8 cellular contexts compared by ENCODE assay signal in the genomic region with DNA sequence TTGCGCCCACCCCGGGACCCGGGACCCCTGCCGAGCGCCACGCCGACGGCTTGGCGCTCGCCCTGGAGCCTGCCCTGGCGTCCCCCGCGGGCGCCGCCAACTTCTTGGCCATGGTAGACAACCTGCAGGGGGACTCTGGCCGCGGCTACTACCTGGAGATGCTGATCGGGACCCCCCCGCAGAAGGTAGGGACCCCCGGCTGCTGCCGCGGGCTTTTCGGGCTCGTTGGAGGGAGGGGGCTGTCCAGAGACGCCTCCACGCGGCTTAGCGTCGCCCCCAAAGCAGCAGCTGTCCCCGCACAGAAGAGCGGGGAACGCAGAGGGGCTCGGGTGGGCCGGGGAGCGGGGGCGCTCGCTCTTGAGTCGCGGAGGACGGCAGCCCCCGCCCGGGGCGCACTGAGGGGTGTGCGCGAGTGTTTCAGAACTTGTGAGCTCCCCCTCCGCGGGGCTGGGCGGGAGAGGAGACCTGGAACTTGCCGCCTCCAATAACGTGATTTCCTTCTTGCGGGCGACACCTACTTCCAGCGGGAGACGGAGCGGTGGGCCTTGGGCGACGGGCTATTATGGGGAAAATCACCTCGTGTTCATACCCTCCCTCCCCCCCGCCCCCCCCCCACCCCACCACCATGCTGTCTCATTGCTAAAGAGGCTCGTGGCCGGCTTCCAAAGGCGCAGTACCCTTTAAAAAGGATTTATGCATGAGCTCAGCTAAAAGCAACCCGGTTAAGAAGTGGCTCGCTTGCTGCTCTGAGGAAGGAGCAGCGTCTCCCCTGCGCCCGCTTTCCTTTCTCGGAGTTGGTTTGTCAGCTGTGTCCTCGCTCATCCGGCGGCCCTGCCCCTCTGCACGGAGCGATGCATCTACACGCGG. TPM values are rescaled to one million over a fixed set of nuclear protein-coding genes. Genes with fewer than 3 reads are reported as not detected.
DNase-seq lines count a peak whose midpoint lies in the region; ATAC-seq and TF ChIP-seq lines count a peak whose summit lies in the region.

No MANE protein-coding gene starts in this region.

- H3K27ac ChIP-seq in neural progenitor cell (no peak overlapping the region), Karpas-422 (ENCODE audit: low read length) (no peak overlapping the region)

- H3K4me3 Mint-ChIP-seq in activated T-cell treated with anti-CD3 and anti-CD28 coated beads, Interleukin-2, amount 50 U/mL, for 72 hours, result peak overlapping the region; percentile 66 to 73
- H3K4me3 Mint-ChIP-seq in glutamatergic neuron (ENCODE audit: unreplicated experiment), result peak overlapping the region; percentile 55
- peak overlapping the region; percentile 89 for H3K4me3 Mint-ChIP-seq in neural progenitor cell

- peaks cover 71% of the 10 kb centered on the region for H3K27me3 Mint-ChIP-seq in activated T-cell treated with anti-CD3 and anti-CD28 coated beads, Interleukin-2, amount 50 U/mL, for 72 hours (ENCODE audit: low read depth)
- H3K27me3 Mint-ChIP-seq in glutamatergic neuron (ENCODE audit: unreplicated experiment) (peaks cover 19% of the 10 kb centered on the region), neural progenitor cell (ENCODE audit: insufficient read depth, low read depth) (peaks cover 22% of the 10 kb centered on the region)

- H3K27me3 ChIP-seq in neural progenitor cell, result peaks cover 68% of the 10 kb centered on the region
- H3K27me3 ChIP-seq in Karpas-422 (ENCODE audit: low read length), result no peaks in the 10 kb centered on the region

- no peaks in the 10 kb centered on the region for H3K9me3 Mint-ChIP-seq in activated T-cell treated with anti-CD3 and anti-CD28 coated beads, Interleukin-2, amount 50 U/mL, for 72 hours
- H3K9me3 Mint-ChIP-seq in glutamatergic neuron (ENCODE audit: unreplicated experiment), result peaks cover 5% of the 10 kb centered on the region
- H3K9me3 Mint-ChIP-seq in neural progenitor cell, result no peaks in the 10 kb centered on the region

- peak; percentile 45 for DNase-seq in D341Med (ENCODE audit: low spot score)
- peak; percentile 48 for DNase-seq in LHCN-M2 (ENCODE audit: low read depth)
- peak; percentile 12 to 13 for DNase-seq in activated T-cell treated with anti-CD3 and anti-CD28 coated beads, Interleukin-2, amount 50 U/mL, for 72 hours
- DNase-seq in glutamatergic neuron, result peak; percentile 36
- peak; percentile 62 for DNase-seq in neural progenitor cell (ENCODE audit: low spot score)
- no peak for DNase-seq in Karpas-422

- TF ChIP-seq CTCF in glutamatergic neuron (IDR thresholded peaks at IDR 0.05; ENCODE audit: partially characterized antibody, unreplicated experiment), result no peak
- no peak for TF ChIP-seq CTCF in neural progenitor cell (IDR thresholded peaks at IDR 0.05)

- peaks cover 12% of the 10 kb centered on the region for H3K4me1 ChIP-seq in neural progenitor cell
- no peaks in the 10 kb centered on the region for H3K4me1 ChIP-seq in Karpas-422 (ENCODE audit: low read length)

- peak overlapping the region; percentile 83 for H3K4me3 ChIP-seq in neural progenitor cell
- H3K4me3 ChIP-seq in Karpas-422 (ENCODE audit: low read length), result no peak overlapping the region

- no peaks in the 10 kb centered on the region for H3K9me2 ChIP-seq in Karpas-422 (replicated peaks; ENCODE audit: insufficient read depth, low read length)

- H2AFZ ChIP-seq in neural progenitor cell (replicated peaks) (peak overlapping the region; percentile 95), Karpas-422 (ENCODE audit: low read length) (no peak overlapping the region)

- H3K9me3 ChIP-seq in neural progenitor cell (ENCODE audit: low read depth) (no peaks in the 10 kb centered on the region), Karpas-422 (ENCODE audit: low read length) (no peaks in the 10 kb centered on the region)

- no peak for ATAC-seq in activated T-cell treated with anti-CD3 and anti-CD28 coated beads, Interleukin-2, amount 50 U/mL, for 72 hours (replicated peaks in 1 of 2)
- no peak for ATAC-seq in HG03439 (IDR thresholded peaks at IDR 0.05; ENCODE audit: unreplicated experiment)
- no peak for ATAC-seq in HG02840 (IDR thresholded peaks at IDR 0.05; ENCODE audit: low FRiP score, unreplicated experiment)

- no peaks in the 10 kb centered on the region for H3K36me3 Mint-ChIP-seq in activated T-cell treated with anti-CD3 and anti-CD28 coated beads, Interleukin-2, amount 50 U/mL, for 72 hours (ENCODE audit: insufficient read depth in 2 of 2)
- H3K36me3 Mint-ChIP-seq in glutamatergic neuron (ENCODE audit: unreplicated experiment) (no peaks in the 10 kb centered on the region), neural progenitor cell (no peaks in the 10 kb centered on the region)

- H3K27ac Mint-ChIP-seq in activated T-cell treated with anti-CD3 and anti-CD28 coated beads, Interleukin-2, amount 50 U/mL, for 72 hours, result no peak overlapping the region
- H3K27ac Mint-ChIP-seq in glutamatergic neuron (ENCODE audit: unreplicated experiment), result no peak overlapping the region
- no peak overlapping the region for H3K27ac Mint-ChIP-seq in neural progenitor cell

- peaks cover 14% of the 10 kb centered on the region for H4K20me1 ChIP-seq in neural progenitor cell (ENCODE audit: low read depth)
- no peaks in the 10 kb centered on the region for H4K20me1 ChIP-seq in Karpas-422 (ENCODE audit: insufficient read depth, low read depth, low read length)

- H3F3A ChIP-seq in neural progenitor cell (ENCODE audit: low read depth), result peaks cover 11% of the 10 kb centered on the region

- H3K9ac ChIP-seq in neural progenitor cell (no peak overlapping the region), Karpas-422 (ENCODE audit: low read length) (no peak overlapping the region)

- H3K36me3 ChIP-seq in neural progenitor cell, result no peaks in the 10 kb centered on the region
- no peaks in the 10 kb centered on the region for H3K36me3 ChIP-seq in Karpas-422 (ENCODE audit: insufficient read depth, low read length)

- peaks cover 10% of the 10 kb centered on the region for H3K4me1 Mint-ChIP-seq in activated T-cell treated with anti-CD3 and anti-CD28 coated beads, Interleukin-2, amount 50 U/mL, for 72 hours (ENCODE audit: low read depth)
- peaks cover 2% of the 10 kb centered on the region for H3K4me1 Mint-ChIP-seq in glutamatergic neuron (ENCODE audit: low read depth, unreplicated experiment)
- H3K4me1 Mint-ChIP-seq in neural progenitor cell, result peaks cover 17% of the 10 kb centered on the region

- H3K4me2 ChIP-seq in neural progenitor cell (peak overlapping the region; percentile 93), Karpas-422 (ENCODE audit: low read depth, low read length, poor library complexity, severe bottlenecking) (no peak overlapping the region)

- H3K79me2 ChIP-seq in neural progenitor cell (ENCODE audit: low read depth) (no peaks in the 10 kb centered on the region), Karpas-422 (ENCODE audit: low read length) (no peaks in the 10 kb centered on the region)

RNA-seq across cellular contexts. Expression of a gene that starts 0.7 kb away (rescaled TPM):
- total RNA-seq in LHCN-M2 (2014; rRNA removed) (14.4 and 17.4 TPM in 2 replicates), glutamatergic neuron (ENCODE audit: unreplicated experiment) (not detected), neural progenitor cell (ENCODE audit: low replicate concordance) (0.15 and 0.71 TPM in 2 replicates)
- polyA plus RNA-seq in LHCN-M2 (2012), result 37.0 TPM
- total RNA-seq in activated T-cell treated with anti-CD3 and anti-CD28 coated beads, Interleukin-2, amount 50 U/mL, for 72 hours, result 1 to 10 TPM; 1.1 TPM
- not detected in 2 replicates for total RNA-seq in Karpas-422 (2014; rRNA removed; shearing (Covaris generic); ENCODE audit: low replicate concordance)
